In genomic region chr22:25764270-25765015, GRCh38 we compare ENCODE assay signal across 22 cellular contexts. TPM values are rescaled to one million over a fixed set of nuclear protein-coding genes. Genes with fewer than 3 reads are reported as not detected.
DNase-seq lines count a peak whose midpoint lies in the region; ATAC-seq and TF ChIP-seq lines count a peak whose summit lies in the region.
"Had no signal": no experiment of that assay in that cellular context is flagged by ENCODE, and none has a peak within 500 bp of the region (broad histone marks: within the 10 kb centered on the region; RNA-seq: fewer than 3 reads in every experiment).

No MANE protein-coding gene starts in this region.

- no peaks in the 10 kb centered on the region for H3K36me3 Mint-ChIP-seq in type B pancreatic cell

- H3K27me3 Mint-ChIP-seq in type B pancreatic cell = peaks cover 25% of the 10 kb centered on the region

- no peaks in the 10 kb centered on the region for H3K4me1 Mint-ChIP-seq in type B pancreatic cell (ENCODE audit: unreplicated experiment)

- H3K4me3 Mint-ChIP-seq in type B pancreatic cell = no peak overlapping the region

- H3K4me3 ChIP-seq in AG09309 (ENCODE audit: control insufficient read depth, low read depth, low read length) = no peak overlapping the region
- H3K4me3 ChIP-seq: BLaER1, colonic mucosa, GM12878, lower lobe of right lung, pancreas, SK-N-MC had no signal

- no peak for ATAC-seq in GM21723 (IDR thresholded peaks at IDR 0.05; ENCODE audit: unreplicated experiment)
- ATAC-seq: GM12878, lower lobe of right lung, pancreas had no signal

- peaks cover 6% of the 10 kb centered on the region for H3K9me3 Mint-ChIP-seq in type B pancreatic cell

- DNase-seq in AG09309 (ENCODE audit: low read depth) = no peak
- DNase-seq in ELF-1 (ENCODE audit: low read depth, low spot score) = peak; percentile 52
- peak; percentile 25 for DNase-seq in SK-MEL-5 (ENCODE audit: low read depth, low spot score)
- peak; percentile 75 for DNase-seq in iPS-NIHi7 (ENCODE audit: extremely low spot score)
- no peak for DNase-seq in NCI-H1092 treated with DMSO at 0.1 percent for 48 hours (lab: John Stamatoyannopoulos, UW)
- DNase-seq in type B pancreatic cell (ENCODE audit: extremely low spot score, unreplicated experiment) = no peak
- DNase-seq: activated CD4-positive, alpha-beta T cell treated with anti-CD3 and anti-CD28 coated beads, Interleukin-2, amount 50 U/mL, for 1 hour; activated naive CD4-positive, alpha-beta T cell treated with Interleukin-2 at 50 U/mL for 16 hours; activated T-cell treated with anti-CD3 and anti-CD28 coated beads for 4 hours; colonic mucosa; GDM1; Kasumi-1; lower lobe of right lung; naive B cell; NCI-H1105 treated with DMSO at 0.1 percent for 48 hours; NCI-H524 treated with DMSO at 0.1 percent for 48 hours; pancreas; stimulated activated CD4-positive, alpha-beta T cell treated with anti-CD3 and anti-CD28 coated beads, Interleukin-4, amount 100 ng/mL, for 4 hours had no signal

- H3K27ac Mint-ChIP-seq in type B pancreatic cell = no peak overlapping the region
- H3K27ac Mint-ChIP-seq: naive B cell had no signal

- in situ Hi-C loops in SK-MEL-5 (cut with HindIII; ENCODE audit: low pct_unique_long_range_greater_than_20kb, low sequenced_read_pairs) = no loop called here

- TF ChIP-seq CTCF in AG09309 (IDR thresholded peaks at IDR 0.05; ENCODE audit: control insufficient read depth, insufficient read depth, low read depth, low read length, missing control alignments) (peak; percentile 10), type B pancreatic cell (conservative IDR thresholded peaks at IDR 0.05) (no peak)

RNA-seq across cellular contexts. Expression of gene MYO18B, which starts 22.5 kb away (rescaled TPM):
- not detected in 2 replicates for total RNA-seq in SK-MEL-5 (2014; rRNA removed; shearing (Covaris generic))
- not detected in 2 replicates for polyA plus RNA-seq in SK-MEL-5 (2015; cell fraction: cytosol; rRNA removed)
- polyA plus RNA-seq in SK-MEL-5 (2015; cell fraction: nucleus; rRNA removed) = not detected in 2 replicates
- 0.10 and 0.62 TPM in 2 replicates for total RNA-seq in type B pancreatic cell (ENCODE audit: low replicate concordance)
- total RNA-seq: lower lobe of right lung had no signal

Comparison
In these comparisons a context has a peak if more than half of its experiments do, and no peak if none do; other contexts are left out.
1. DNase-seq: peak in ELF-1 (single experiment), SK-MEL-5 (single experiment) and iPS-NIHi7 (single experiment); none in AG09309 (single experiment), NCI-H1092 treated with DMSO at 0.1 percent for 48 hours (single experiment) and type B pancreatic cell (single experiment).